ENCODE assay signal across 8 cellular contexts in genomic region chrX:19799319-19800182, GRCh38.
A peak's percentile ranks its signal among the peaks of the same experiment; 100 is the strongest.
DNase-seq lines count a peak whose midpoint lies in the region; ATAC-seq and TF ChIP-seq lines count a peak whose summit lies in the region.

No MANE protein-coding gene starts in this region.

- no peaks in the 10 kb centered on the region for H3K9me3 Mint-ChIP-seq in activated T-helper 2 cell treated with anti-CD3 and anti-CD28 coated beads, Interferon-gamma antibody, Interleukin-2, Interleukin-4, amounts not matched to agents 10 μg/mL and 5 μg/mL and 100 μg/mL, durations not matched to agents 14 hours and 24 hours and 36 hours

- H3K36me3 Mint-ChIP-seq in activated T-helper 2 cell treated with anti-CD3 and anti-CD28 coated beads, Interferon-gamma antibody, Interleukin-2, Interleukin-4, amounts not matched to agents 10 μg/mL and 5 μg/mL and 100 μg/mL, durations not matched to agents 14 hours and 24 hours and 36 hours (ENCODE audit: low read depth): peaks cover 33% of the 10 kb centered on the region

- no peaks in the 10 kb centered on the region for H3K27me3 Mint-ChIP-seq in activated T-helper 2 cell treated with anti-CD3 and anti-CD28 coated beads, Interferon-gamma antibody, Interleukin-2, Interleukin-4, amounts not matched to agents 10 μg/mL and 5 μg/mL and 100 μg/mL, durations not matched to agents 14 hours and 24 hours and 36 hours (ENCODE audit: low read depth)

- no peaks in the 10 kb centered on the region for H3K9me3 ChIP-seq in right cardiac atrium (ENCODE audit: control insufficient read depth, low read length)
- H3K9me3 ChIP-seq in thoracic aorta: no peaks in the 10 kb centered on the region

- 15% methylated on average over 14 of the region's 14 CpGs for WGBS in right cardiac atrium

- peak overlapping the region; percentile 58 for H3K27ac ChIP-seq in right cardiac atrium (ENCODE audit: low read length)
- H3K27ac ChIP-seq in thoracic aorta: peak overlapping the region; percentile 12 to 15

- peak overlapping the region; percentile 98 for H3K27ac Mint-ChIP-seq in activated T-helper 2 cell treated with anti-CD3 and anti-CD28 coated beads, Interferon-gamma antibody, Interleukin-2, Interleukin-4, amounts not matched to agents 10 μg/mL and 5 μg/mL and 100 μg/mL, durations not matched to agents 14 hours and 24 hours and 36 hours

- H3K4me1 ChIP-seq in right cardiac atrium (ENCODE audit: control insufficient read depth, insufficient read depth, low read length) (peaks cover 3% of the 10 kb centered on the region), thoracic aorta (ENCODE audit: control insufficient read depth in 1 of 2, low read depth in 2 of 2) (peaks cover 0 to 6% of the 10 kb centered on the region in 2 donors)

- peak overlapping the region; percentile 86 for H3K4me3 Mint-ChIP-seq in activated T-helper 2 cell treated with anti-CD3 and anti-CD28 coated beads, Interferon-gamma antibody, Interleukin-2, Interleukin-4, amounts not matched to agents 10 μg/mL and 5 μg/mL and 100 μg/mL, durations not matched to agents 14 hours and 24 hours and 36 hours (ENCODE audit: low read depth)

- H3K27me3 ChIP-seq in right cardiac atrium (ENCODE audit: control insufficient read depth, insufficient read depth) (no peaks in the 10 kb centered on the region), thoracic aorta (replicated peaks; ENCODE audit: insufficient read depth) (no peaks in the 10 kb centered on the region)

- TF ChIP-seq CTCF in thoracic aorta (IDR thresholded peaks at IDR 0.05): no peak

- intact Hi-C loops in activated T-helper 2 cell treated with anti-CD3 and anti-CD28 coated beads, Interferon-gamma antibody, Interleukin-2, Interleukin-4, amounts not matched to agents 10 μg/mL and 5 μg/mL and 100 μg/mL, durations not matched to agents 14 hours and 24 hours and 36 hours (cut with micrococcal nuclease): loop anchor here (2.0 to 5.0 kb wide), 2 partner anchors 53 to 88 kb away; partner anchors contain the start of gene SH3KBP1
- intact Hi-C loops in right cardiac atrium (cut with DNase I): no loop called here

- peak overlapping the region; percentile 15 for H3K4me3 ChIP-seq in right cardiac atrium (ENCODE audit: low read length)
- peak overlapping the region; percentile 39 for H3K4me3 ChIP-seq in thoracic aorta

- ATAC-seq in right cardiac atrium: peak; percentile 77 to 87
- no peak for ATAC-seq in thoracic aorta (ENCODE audit: insufficient number of reproducible peaks, low FRiP score, low read depth)
- ATAC-seq in HG03378 (IDR thresholded peaks at IDR 0.05; ENCODE audit: unreplicated experiment): no peak
- ATAC-seq in GM18858 (IDR thresholded peaks at IDR 0.05; ENCODE audit: unreplicated experiment): no peak

- peak; percentile 60 for DNase-seq in AG08395 (ENCODE audit: low spot score)
- peak; percentile 65 for DNase-seq in NCI-H1694 treated with DMSO at 0.1 percent for 48 hours (lab: John Stamatoyannopoulos, UW)
- DNase-seq in activated T-helper 2 cell treated with anti-CD3 and anti-CD28 coated beads, Interferon-gamma antibody, Interleukin-2, Interleukin-4, amounts not matched to agents 10 μg/mL and 5 μg/mL and 100 μg/mL, durations not matched to agents 14 hours and 24 hours and 36 hours (ENCODE audit: low spot score): peak; percentile 28
- peak in 2 of 3 donors; percentile 24 to 51 for DNase-seq in right cardiac atrium
- DNase-seq in thoracic aorta (ENCODE audit: low spot score): no peak
- DNase-seq in pons (ENCODE audit: low spot score): no peak

- H3K4me1 Mint-ChIP-seq in activated T-helper 2 cell treated with anti-CD3 and anti-CD28 coated beads, Interferon-gamma antibody, Interleukin-2, Interleukin-4, amounts not matched to agents 10 μg/mL and 5 μg/mL and 100 μg/mL, durations not matched to agents 14 hours and 24 hours and 36 hours (ENCODE audit: low read depth): peaks cover 61% of the 10 kb centered on the region

- H3K36me3 ChIP-seq in thoracic aorta: no peaks in the 10 kb centered on the region

Comparison
In these comparisons a context has a peak if more than half of its experiments do, and no peak if none do; other contexts are left out.
1. DNase-seq: peak in AG08395 (single experiment), NCI-H1694 treated with DMSO at 0.1 percent for 48 hours (single experiment), activated T-helper 2 cell treated with anti-CD3 and anti-CD28 coated beads, Interferon-gamma antibody, Interleukin-2, Interleukin-4, amounts not matched to agents 10 μg/mL and 5 μg/mL and 100 μg/mL, durations not matched to agents 14 hours and 24 hours and 36 hours (single experiment) and right cardiac atrium (2 of 3); none in thoracic aorta (single experiment) and pons (single experiment).
2. ATAC-seq: peak in right cardiac atrium (2 of 2); none in thoracic aorta (single experiment), HG03378 (single experiment) and GM18858 (single experiment).